ENCODE assay signal across 1 cellular context in genomic region chr17:47949197-47949759, GRCh38.
A peak's percentile ranks its signal among the peaks of the same experiment; 100 is the strongest.
TF ChIP-seq lines count a peak whose summit lies in the region.

No MANE protein-coding gene starts in this region.

TF ChIP-seq in HepG2, 621 proteins besides CTCF, POLR2A, EP300 and RAD21 (continued from another document and continues in another):
- TF ChIP-seq, protein P1, sequence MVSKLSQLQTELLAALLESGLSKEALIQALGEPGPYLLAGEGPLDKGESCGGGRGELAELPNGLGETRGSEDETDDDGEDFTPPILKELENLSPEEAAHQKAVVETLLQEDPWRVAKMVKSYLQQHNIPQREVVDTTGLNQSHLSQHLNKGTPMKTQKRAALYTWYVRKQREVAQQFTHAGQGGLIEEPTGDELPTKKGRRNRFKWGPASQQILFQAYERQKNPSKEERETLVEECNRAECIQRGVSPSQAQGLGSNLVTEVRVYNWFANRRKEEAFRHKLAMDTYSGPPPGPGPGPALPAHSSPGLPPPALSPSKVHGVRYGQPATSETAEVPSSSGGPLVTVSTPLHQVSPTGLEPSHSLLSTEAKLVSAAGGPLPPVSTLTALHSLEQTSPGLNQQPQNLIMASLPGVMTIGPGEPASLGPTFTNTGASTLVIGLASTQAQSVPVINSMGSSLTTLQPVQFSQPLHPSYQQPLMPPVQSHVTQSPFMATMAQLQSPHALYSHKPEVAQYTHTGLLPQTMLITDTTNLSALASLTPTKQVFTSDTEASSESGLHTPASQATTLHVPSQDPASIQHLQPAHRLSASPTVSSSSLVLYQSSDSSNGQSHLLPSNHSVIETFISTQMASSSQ (IDR thresholded peaks at IDR 0.05; ENCODE audit: low read depth), result peak; percentile 48; the same call in 1 of the 2 replicates
- TF ChIP-seq, protein P1 (CRISPR knock-in tag; IDR thresholded peaks at IDR 0.05; ENCODE audit: borderline replicate concordance), result no peak
- no peak for TF ChIP-seq ZEB1 (IDR thresholded peaks at IDR 0.05; ENCODE audit: insufficient replicate concordance, low read depth)
- TF ChIP-seq ZNF292 (CRISPR knock-in tag; IDR thresholded peaks at IDR 0.05; ENCODE audit: borderline replicate concordance, low read depth), result no peak
- TF ChIP-seq TBX2 (CRISPR knock-in tag; IDR thresholded peaks at IDR 0.05; ENCODE audit: borderline replicate concordance), result 0 out of 2 replicates have a peak, but pooled peaks have one; percentile 19
- no peak for TF ChIP-seq ZNF34 (CRISPR knock-in tag; IDR thresholded peaks at IDR 0.05; ENCODE audit: borderline replicate concordance)
- TF ChIP-seq, protein P2, sequence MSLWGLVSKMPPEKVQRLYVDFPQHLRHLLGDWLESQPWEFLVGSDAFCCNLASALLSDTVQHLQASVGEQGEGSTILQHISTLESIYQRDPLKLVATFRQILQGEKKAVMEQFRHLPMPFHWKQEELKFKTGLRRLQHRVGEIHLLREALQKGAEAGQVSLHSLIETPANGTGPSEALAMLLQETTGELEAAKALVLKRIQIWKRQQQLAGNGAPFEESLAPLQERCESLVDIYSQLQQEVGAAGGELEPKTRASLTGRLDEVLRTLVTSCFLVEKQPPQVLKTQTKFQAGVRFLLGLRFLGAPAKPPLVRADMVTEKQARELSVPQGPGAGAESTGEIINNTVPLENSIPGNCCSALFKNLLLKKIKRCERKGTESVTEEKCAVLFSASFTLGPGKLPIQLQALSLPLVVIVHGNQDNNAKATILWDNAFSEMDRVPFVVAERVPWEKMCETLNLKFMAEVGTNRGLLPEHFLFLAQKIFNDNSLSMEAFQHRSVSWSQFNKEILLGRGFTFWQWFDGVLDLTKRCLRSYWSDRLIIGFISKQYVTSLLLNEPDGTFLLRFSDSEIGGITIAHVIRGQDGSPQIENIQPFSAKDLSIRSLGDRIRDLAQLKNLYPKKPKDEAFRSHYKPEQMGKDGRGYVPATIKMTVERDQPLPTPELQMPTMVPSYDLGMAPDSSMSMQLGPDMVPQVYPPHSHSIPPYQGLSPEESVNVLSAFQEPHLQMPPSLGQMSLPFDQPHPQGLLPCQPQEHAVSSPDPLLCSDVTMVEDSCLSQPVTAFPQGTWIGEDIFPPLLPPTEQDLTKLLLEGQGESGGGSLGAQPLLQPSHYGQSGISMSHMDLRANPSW (CRISPR knock-in tag; IDR thresholded peaks at IDR 0.05; ENCODE audit: borderline replicate concordance), result no peak
- peak in 1 of 2 experiments; percentile 7; a peak in 1 of 4 replicates for TF ChIP-seq REST (IDR thresholded peaks at IDR 0.05; ENCODE audit: borderline replicate concordance in 1 of 2, low read depth in 1 of 2, low read length in 2 of 2)
- TF ChIP-seq ZNF761 (CRISPR knock-in tag; conservative IDR thresholded peaks at IDR 0.05), result no peak
- peak; percentile 87 for TF ChIP-seq ZNF646 (CRISPR knock-in tag; IDR thresholded peaks at IDR 0.05)
- peak; percentile 43 for TF ChIP-seq POLR2G (IDR thresholded peaks at IDR 0.05; ENCODE audit: low read depth, low read length)
- TF ChIP-seq ZKSCAN1 (IDR thresholded peaks at IDR 0.05; ENCODE audit: low read length), result no peak
- TF ChIP-seq, protein P3, sequence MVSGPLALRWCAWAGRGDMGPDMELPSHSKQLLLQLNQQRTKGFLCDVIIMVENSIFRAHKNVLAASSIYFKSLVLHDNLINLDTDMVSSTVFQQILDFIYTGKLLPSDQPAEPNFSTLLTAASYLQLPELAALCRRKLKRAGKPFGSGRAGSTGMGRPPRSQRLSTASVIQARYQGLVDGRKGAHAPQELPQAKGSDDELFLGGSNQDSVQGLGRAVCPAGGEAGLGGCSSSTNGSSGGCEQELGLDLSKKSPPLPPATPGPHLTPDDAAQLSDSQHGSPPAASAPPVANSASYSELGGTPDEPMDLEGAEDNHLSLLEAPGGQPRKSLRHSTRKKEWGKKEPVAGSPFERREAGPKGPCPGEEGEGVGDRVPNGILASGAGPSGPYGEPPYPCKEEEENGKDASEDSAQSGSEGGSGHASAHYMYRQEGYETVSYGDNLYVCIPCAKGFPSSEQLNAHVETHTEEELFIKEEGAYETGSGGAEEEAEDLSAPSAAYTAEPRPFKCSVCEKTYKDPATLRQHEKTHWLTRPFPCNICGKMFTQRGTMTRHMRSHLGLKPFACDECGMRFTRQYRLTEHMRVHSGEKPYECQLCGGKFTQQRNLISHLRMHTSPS (CRISPR knock-in tag; IDR thresholded peaks at IDR 0.05; ENCODE audit: low read depth), result no peak
- TF ChIP-seq ZFP62 (CRISPR knock-in tag; IDR thresholded peaks at IDR 0.05), result no peak
- peak; percentile 41; the same call in 1 of the 2 replicates for TF ChIP-seq SRY (CRISPR knock-in tag; IDR thresholded peaks at IDR 0.05)
- TF ChIP-seq, protein P4, sequence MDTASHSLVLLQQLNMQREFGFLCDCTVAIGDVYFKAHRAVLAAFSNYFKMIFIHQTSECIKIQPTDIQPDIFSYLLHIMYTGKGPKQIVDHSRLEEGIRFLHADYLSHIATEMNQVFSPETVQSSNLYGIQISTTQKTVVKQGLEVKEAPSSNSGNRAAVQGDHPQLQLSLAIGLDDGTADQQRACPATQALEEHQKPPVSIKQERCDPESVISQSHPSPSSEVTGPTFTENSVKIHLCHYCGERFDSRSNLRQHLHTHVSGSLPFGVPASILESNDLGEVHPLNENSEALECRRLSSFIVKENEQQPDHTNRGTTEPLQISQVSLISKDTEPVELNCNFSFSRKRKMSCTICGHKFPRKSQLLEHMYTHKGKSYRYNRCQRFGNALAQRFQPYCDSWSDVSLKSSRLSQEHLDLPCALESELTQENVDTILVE (CRISPR knock-in tag; IDR thresholded peaks at IDR 0.05), result 0 out of 2 replicates have a peak, but pooled peaks have one; percentile 37
- no peak for TF ChIP-seq ZNF770 (CRISPR knock-in tag; IDR thresholded peaks at IDR 0.05)
- no peak for TF ChIP-seq IKZF5 (CRISPR knock-in tag; IDR thresholded peaks at IDR 0.05)
- TF ChIP-seq USF2 (IDR thresholded peaks at IDR 0.05; ENCODE audit: low read depth, low read length), result no peak
- TF ChIP-seq USF2 (CRISPR knock-in tag; IDR thresholded peaks at IDR 0.05; ENCODE audit: borderline replicate concordance), result no peak
- TF ChIP-seq ZNF737 (CRISPR knock-in tag; IDR thresholded peaks at IDR 0.05; ENCODE audit: borderline replicate concordance), result no peak
- peak; percentile 74 for TF ChIP-seq XRCC5 (optimal IDR thresholded peaks at IDR 0.05; ENCODE audit: low read length)
- no peak for TF ChIP-seq DR1 (CRISPR knock-in tag; IDR thresholded peaks at IDR 0.05)
